In the genomic region with DNA sequence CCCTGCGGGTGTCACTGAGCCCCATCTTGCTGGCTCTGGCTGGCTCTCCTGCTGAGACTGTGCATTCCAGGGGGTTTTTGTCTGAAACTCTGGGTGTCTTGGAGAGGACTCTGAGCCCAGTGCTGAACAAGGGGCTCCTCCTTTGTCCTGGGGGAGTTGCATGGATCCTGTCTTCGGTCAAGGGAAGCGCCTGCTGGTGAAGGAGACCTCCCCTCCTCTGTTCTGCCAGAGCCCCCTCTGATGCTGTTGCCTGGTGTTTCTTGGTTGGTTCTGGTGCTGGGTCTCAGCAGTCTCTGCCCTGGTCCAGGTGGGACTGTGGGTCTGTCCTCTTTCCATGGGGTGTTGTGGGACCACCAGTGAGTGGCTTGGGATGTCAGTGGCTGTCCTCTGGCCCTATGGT, we compare ENCODE assay signal across 25 cellular contexts.
"Had no signal": no experiment of that assay in that cellular context is flagged by ENCODE, and none has a peak within 500 bp of the region (broad histone marks: within the 10 kb centered on the region; RNA-seq: fewer than 3 reads in every experiment).

No MANE protein-coding gene starts in this region.

- H3K27me3 ChIP-seq: MG63 had no signal

- H3K4me3 ChIP-seq: K562, MG63 had no signal

- H3K4me2 ChIP-seq: KMS-11 had no signal

- H3K27ac ChIP-seq: RWPE1 had no signal

- ATAC-seq: HepG2, K562, Panc1, PC-3, SK-N-SH treated with all-trans-retinoic acid at 6 μM for 48 hours had no signal

- H3K36me3 ChIP-seq: MG63 had no signal

- H3K9me3 ChIP-seq: MG63 had no signal

- DNase-seq: IMR-90, Kasumi-1, MG63, NCI-H1092, NCI-H1105 treated with DMSO at 0.1 percent for 48 hours, NCI-H1417 treated with DMSO at 0.1 percent for 48 hours, NCI-H146, NCI-H1694 treated with DMSO at 0.1 percent for 48 hours, NCI-H1930, NCI-H2081 treated with DMSO at 0.1 percent for 48 hours, NCI-H2171, NCI-H226, NCI-H446, NCI-H510A, NCI-H524 treated with DMSO at 0.1 percent for 48 hours, NCI-H69, NCI-H774, PC-3, SHP77 had no signal
